Comparison of ENCODE assay signal across 10 cellular contexts in the genomic region with DNA sequence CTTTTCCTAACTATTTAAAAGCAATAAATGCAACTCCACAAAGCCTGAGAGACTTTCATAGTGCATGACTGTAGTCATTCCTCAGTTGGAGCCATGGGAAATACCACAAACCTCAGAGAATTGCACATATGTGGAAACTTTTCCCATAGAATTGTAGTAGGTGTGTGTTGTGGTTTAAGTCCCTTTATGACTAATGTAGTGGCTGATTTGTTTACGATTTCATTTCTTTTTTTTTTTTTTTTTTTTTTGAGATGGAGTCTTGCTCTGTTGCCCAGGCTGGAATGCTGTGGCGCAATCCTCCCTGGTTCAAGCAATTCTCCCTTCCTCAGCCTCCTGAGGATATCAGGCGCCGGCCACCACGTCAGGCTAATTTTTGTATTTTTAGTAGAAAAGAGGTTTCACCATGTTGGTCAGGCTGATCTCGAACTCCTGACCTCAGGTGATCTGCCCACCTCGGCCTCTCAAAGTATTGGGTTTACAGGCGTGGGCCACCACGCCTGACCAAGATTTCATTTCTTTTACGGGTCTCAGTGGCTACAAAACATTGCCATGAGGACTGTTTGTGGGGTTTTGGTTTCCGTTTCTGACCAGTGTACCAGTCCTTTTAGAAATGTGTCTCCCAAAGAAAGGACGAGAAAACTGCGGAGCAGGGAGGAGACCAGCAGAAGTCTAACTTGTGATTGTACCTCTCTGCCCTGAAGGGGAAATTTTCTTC.
A peak's percentile ranks its signal among the peaks of the same experiment; 100 is the strongest.
DNase-seq lines count a peak whose midpoint lies in the region; ATAC-seq and TF ChIP-seq lines count a peak whose summit lies in the region.
"Had no signal": no experiment of that assay in that cellular context is flagged by ENCODE, and none has a peak within 500 bp of the region (broad histone marks: within the 10 kb centered on the region; RNA-seq: fewer than 3 reads in every experiment).

No MANE protein-coding gene starts in this region.

- H3K4ac ChIP-seq in trophoblast cell (ENCODE audit: low read depth, low read length), result no peak overlapping the region

- no peak overlapping the region for H3K27ac ChIP-seq in trophoblast cell (ENCODE audit: low read depth, low read length)
- H3K27ac ChIP-seq in gastroesophageal sphincter, result no peak overlapping the region
- H3K27ac ChIP-seq: esophagus muscularis mucosa, sigmoid colon had no signal

- peaks cover 4% of the 10 kb centered on the region for H3K79me1 ChIP-seq in trophoblast cell (ENCODE audit: low read length)

- no peak overlapping the region for H2BK5ac ChIP-seq in trophoblast cell (ENCODE audit: low read depth, low read length, poor library complexity)

- no peak overlapping the region for H2AFZ ChIP-seq in trophoblast cell (ENCODE audit: insufficient read depth, low read length, poor library complexity)

- no peak overlapping the region for H2AK5ac ChIP-seq in trophoblast cell (ENCODE audit: low read length)

- no peak overlapping the region for H3K23ac ChIP-seq in trophoblast cell (ENCODE audit: low read length)

- H3K18ac ChIP-seq in trophoblast cell (ENCODE audit: low read length), result no peak overlapping the region

- no peak overlapping the region for H4K12ac ChIP-seq in trophoblast cell (ENCODE audit: low read depth, low read length)

- no peaks in the 10 kb centered on the region for H3K27me3 ChIP-seq in trophoblast cell (ENCODE audit: insufficient read depth, low read length)
- H3K27me3 ChIP-seq in gastroesophageal sphincter, result no peaks in the 10 kb centered on the region
- H3K27me3 ChIP-seq: esophagus muscularis mucosa, sigmoid colon had no signal

- no peak overlapping the region for H4K8ac ChIP-seq in trophoblast cell (ENCODE audit: low read depth, low read length)

- peak overlapping the region; percentile 62 for H4K91ac ChIP-seq in trophoblast cell (ENCODE audit: low read depth, low read length)

- TF ChIP-seq EP300 in gastroesophageal sphincter (IDR thresholded peaks at IDR 0.05), result no peak

- H3K4me3 ChIP-seq in trophoblast cell (ENCODE audit: low read depth, low read length) (no peak overlapping the region), gastroesophageal sphincter (no peak overlapping the region)
- H3K4me3 ChIP-seq: esophagus muscularis mucosa, sigmoid colon had no signal

- POLR2A ChIA-PET in activated CD4-positive, alpha-beta memory T cell treated with anti-CD3 and anti-CD28 coated beads, Interleukin-2, amount 10 ng/mL, durations not matched to agents 7 days and 5 days (lab: Charles Lee), result no interaction called here

- no peaks in the 10 kb centered on the region for H3K9me3 Mint-ChIP-seq in chondrocyte (ENCODE audit: low read depth)
- H3K9me3 Mint-ChIP-seq in activated CD4-positive, alpha-beta memory T cell treated with anti-CD3 and anti-CD28 coated beads, Interleukin-2, amount 10 ng/mL, durations not matched to agents 7 days and 5 days, result no peaks in the 10 kb centered on the region

- ATAC-seq in gastroesophageal sphincter (no peak), HG02588 (IDR thresholded peaks at IDR 0.05; ENCODE audit: unreplicated experiment) (no peak)

- no CpG with 5 or more reads among the region's 13 CpGs for WGBS in trophoblast cell (ENCODE audit: extremely low coverage, insufficient coverage, insufficient read length)
- WGBS in gastroesophageal sphincter (ENCODE audit: low coverage in 1 of 2), 2 donors, result 90 to 100% methylated on average over 1 to 11 of the region's 13 CpGs

- H3K14ac ChIP-seq in trophoblast cell (ENCODE audit: low read length), result no peak overlapping the region

- DNase-seq in ELR (ENCODE audit: low read depth), result peak; percentile 96
- DNase-seq in HT-29 (ENCODE audit: low spot score), result peak; percentile 26
- DNase-seq in chondrocyte (ENCODE audit: low spot score), result no peak
- peak; percentile 80 to 93 for DNase-seq in trophoblast cell
- no peak for DNase-seq in activated CD4-positive, alpha-beta memory T cell treated with anti-CD3 and anti-CD28 coated beads, Interleukin-2, amount 10 ng/mL, durations not matched to agents 7 days and 5 days
- no peak for DNase-seq in activated T-cell treated with anti-CD3 and anti-CD28 coated beads for 4 hours
- DNase-seq: sigmoid colon had no signal

- peaks cover 54% of the 10 kb centered on the region for H3K4me1 Mint-ChIP-seq in chondrocyte (ENCODE audit: low read depth)
- no peaks in the 10 kb centered on the region for H3K4me1 Mint-ChIP-seq in activated CD4-positive, alpha-beta memory T cell treated with anti-CD3 and anti-CD28 coated beads, Interleukin-2, amount 10 ng/mL, durations not matched to agents 7 days and 5 days

- no peaks in the 10 kb centered on the region for H3K36me3 Mint-ChIP-seq in chondrocyte (ENCODE audit: low read depth)
- H3K36me3 Mint-ChIP-seq in activated CD4-positive, alpha-beta memory T cell treated with anti-CD3 and anti-CD28 coated beads, Interleukin-2, amount 10 ng/mL, durations not matched to agents 7 days and 5 days (ENCODE audit: low read depth), result no peaks in the 10 kb centered on the region

- H2BK12ac ChIP-seq in trophoblast cell (ENCODE audit: low read length), result no peak overlapping the region

- no peaks in the 10 kb centered on the region for H3K36me3 ChIP-seq in trophoblast cell (ENCODE audit: control insufficient read depth in 1 of 2, insufficient read depth in 2 of 2, low read length in 2 of 2)
- H3K36me3 ChIP-seq in gastroesophageal sphincter, result no peaks in the 10 kb centered on the region
- H3K36me3 ChIP-seq: esophagus muscularis mucosa, sigmoid colon had no signal

- H3K9ac ChIP-seq in trophoblast cell (ENCODE audit: low read length), result no peak overlapping the region

- H2BK120ac ChIP-seq in trophoblast cell (ENCODE audit: insufficient read depth, low read length, poor library complexity), result peak overlapping the region; percentile 11

- H3K4me2 ChIP-seq in trophoblast cell (ENCODE audit: low read length), result no peak overlapping the region

- no peaks in the 10 kb centered on the region for H3K9me3 ChIP-seq in trophoblast cell (ENCODE audit: insufficient read depth, low read depth, low read length)
- no peaks in the 10 kb centered on the region for H3K9me3 ChIP-seq in gastroesophageal sphincter
- H3K9me3 ChIP-seq: esophagus muscularis mucosa, sigmoid colon had no signal

- H3K27ac Mint-ChIP-seq in chondrocyte (ENCODE audit: unreplicated experiment), result peak overlapping the region; percentile 91
- H3K27ac Mint-ChIP-seq in activated CD4-positive, alpha-beta memory T cell treated with anti-CD3 and anti-CD28 coated beads, Interleukin-2, amount 10 ng/mL, durations not matched to agents 7 days and 5 days, result no peak overlapping the region

- H3K4me3 Mint-ChIP-seq in chondrocyte (ENCODE audit: unreplicated experiment), result no peak overlapping the region
- H3K4me3 Mint-ChIP-seq in activated CD4-positive, alpha-beta memory T cell treated with anti-CD3 and anti-CD28 coated beads, Interleukin-2, amount 10 ng/mL, durations not matched to agents 7 days and 5 days, result no peak overlapping the region

- TF ChIP-seq CTCF in chondrocyte (IDR thresholded peaks at IDR 0.05), result no peak
- TF ChIP-seq CTCF in gastroesophageal sphincter (IDR thresholded peaks at IDR 0.05), result no peak

- CTCF ChIA-PET in activated CD4-positive, alpha-beta memory T cell treated with anti-CD3 and anti-CD28 coated beads, Interleukin-2, amount 10 ng/mL, durations not matched to agents 7 days and 5 days (lab: Charles Lee), result no interaction called here

- no peaks in the 10 kb centered on the region for H3K27me3 Mint-ChIP-seq in chondrocyte (ENCODE audit: low read depth)
- no peaks in the 10 kb centered on the region for H3K27me3 Mint-ChIP-seq in activated CD4-positive, alpha-beta memory T cell treated with anti-CD3 and anti-CD28 coated beads, Interleukin-2, amount 10 ng/mL, durations not matched to agents 7 days and 5 days

- TF ChIP-seq POLR2A in gastroesophageal sphincter (IDR thresholded peaks at IDR 0.05), result no peak

- H3K4me1 ChIP-seq in trophoblast cell (ENCODE audit: control insufficient read depth in 1 of 2, insufficient read depth in 2 of 2, low read length in 2 of 2) (peaks cover 5% of the 10 kb centered on the region in 2 experiments), gastroesophageal sphincter (no peaks in the 10 kb centered on the region)
- H3K4me1 ChIP-seq: esophagus muscularis mucosa, sigmoid colon had no signal

- H3K79me2 ChIP-seq in trophoblast cell (ENCODE audit: control insufficient read depth, insufficient read depth, low read length, poor library complexity), result no peaks in the 10 kb centered on the region

Comparison
In these comparisons a context has a peak if more than half of its experiments do, and no peak if none do; other contexts are left out.
1. DNase-seq: peak in ELR (single experiment), HT-29 (single experiment) and trophoblast cell (2 of 2); none in chondrocyte (single experiment), activated CD4-positive, alpha-beta memory T cell treated with anti-CD3 and anti-CD28 coated beads, Interleukin-2, amount 10 ng/mL, durations not matched to agents 7 days and 5 days (single experiment) and activated T-cell treated with anti-CD3 and anti-CD28 coated beads for 4 hours (single experiment).